22 cellular contexts compared by ENCODE assay signal in genomic region chr5:78553578-78553977, GRCh38.
"Had no signal": no experiment of that assay in that cellular context is flagged by ENCODE, and none has a peak within 500 bp of the region (broad histone marks: within the 10 kb centered on the region; RNA-seq: fewer than 3 reads in every experiment).

No MANE protein-coding gene starts in this region.

- H3K27me3 Mint-ChIP-seq: stimulated activated memory B cell treated with anti-CD40 and anti-IgM and Interleukin-4, amounts not matched to agents 10 μg/mL and 1 μg/mL and 100 μg/mL, for 72 hours had no signal

- DNase-seq: cortex of kidney; effector CD8-positive, alpha-beta T cell; endodermal cell; glutamatergic neuron; heart right ventricle; hippocampal formation; left ventricle myocardium superior; lower lobe of right lung; nucleus accumbens; ovary; posterior cingulate gyrus; psoas muscle; right cardiac atrium; spleen; stimulated activated CD4-positive, alpha-beta T cell treated with anti-CD3 and anti-CD28 coated beads, Interleukin-4, amount 100 ng/mL, for 4 hours; stimulated activated naive CD8-positive, alpha-beta T cell treated with anti-CD3 and anti-CD28 coated beads, Interleukin-15, Interleukin-2, amounts not matched to agents 100 U/mL and 50 U/mL, for 24 hours; transverse colon; upper lobe of right lung; uterus had no signal

- H3K27ac Mint-ChIP-seq: endodermal cell; stimulated activated memory B cell treated with anti-CD40 and anti-IgM and Interleukin-4, amounts not matched to agents 10 μg/mL and 1 μg/mL and 100 μg/mL, for 72 hours had no signal

- H3K4me3 Mint-ChIP-seq: endodermal cell; nephron; stimulated activated memory B cell treated with anti-CD40 and anti-IgM and Interleukin-4, amounts not matched to agents 10 μg/mL and 1 μg/mL and 100 μg/mL, for 72 hours had no signal

- H3K9me3 Mint-ChIP-seq: stimulated activated memory B cell treated with anti-CD40 and anti-IgM and Interleukin-4, amounts not matched to agents 10 μg/mL and 1 μg/mL and 100 μg/mL, for 72 hours had no signal

- FAIRE-seq: islet of Langerhans had no signal

- ATAC-seq: left ventricle myocardium superior; lower lobe of right lung; psoas muscle; stimulated activated memory B cell treated with anti-CD40 and anti-IgM and Interleukin-4, amounts not matched to agents 10 μg/mL and 1 μg/mL and 100 μg/mL, for 72 hours; stimulated activated naive CD8-positive, alpha-beta T cell treated with anti-CD3 and anti-CD28 coated beads, Interleukin-15, Interleukin-2, amounts not matched to agents 100 U/mL and 50 U/mL, for 24 hours; upper lobe of right lung had no signal
